7 cellular contexts compared by ENCODE assay signal in genomic region chr1:146411923-146412322, GRCh38.
DNase-seq lines count a peak whose midpoint lies in the region; ATAC-seq and TF ChIP-seq lines count a peak whose summit lies in the region.
"Not testable (repeated sequence)": the region's sequence is repeated elsewhere in the genome, so short reads cannot be mapped to it uniquely, and the experiment has no call there.

No MANE protein-coding gene starts in this region.

- peak overlapping the region; percentile 50 for H3K4me3 Mint-ChIP-seq in activated naive CD4-positive, alpha-beta T cell treated with anti-CD3 and anti-CD28 coated beads for 36 hours

- peak overlapping the region; percentile 85 for H3K27ac Mint-ChIP-seq in activated naive CD4-positive, alpha-beta T cell treated with anti-CD3 and anti-CD28 coated beads for 36 hours

- intact Hi-C loops in activated naive CD4-positive, alpha-beta T cell treated with anti-CD3 and anti-CD28 coated beads for 36 hours (cut with micrococcal nuclease); spleen (cut with DNase I; ENCODE audit: low total_unique reads): not testable (repeated sequence)

- not testable (repeated sequence) for TF ChIP-seq CTCF in spleen (IDR thresholded peaks at IDR 0.05 in 8 of 11, conservative IDR thresholded peaks at IDR 0.05 in 3 of 11)

- WGBS in spleen, 5 donors: 0 to 25% (median 11%) methylated on average over 1 to 2 of the region's 3 CpGs; no CpG with 5 or more reads in 1 of the 5 donors

- ATAC-seq in activated CD4-positive, CD25-positive, alpha-beta regulatory T cell treated with anti-CD3 and anti-CD28 coated beads, Interleukin-2, amount 50 U/mL, for 24 hours: peak; percentile 62 to 69

- not testable (repeated sequence) for H3K36me3 Mint-ChIP-seq in activated naive CD4-positive, alpha-beta T cell treated with anti-CD3 and anti-CD28 coated beads for 36 hours (ENCODE audit: low read depth)

- not testable (repeated sequence) for H3K27me3 ChIP-seq in effector memory CD4-positive, alpha-beta T cell (replicated peaks; ENCODE audit: control insufficient read depth, insufficient read depth, low read length, poor library complexity, severe bottlenecking); spleen (replicated peaks in 1 of 7)

- DNase-seq in SIG-M5 treated with dmso at 0.1 percent for 504 hours (lab: John Stamatoyannopoulos, UW; ENCODE audit: unreplicated experiment): peak; percentile 42
- DNase-seq in activated T-cell treated with anti-CD3 and anti-CD28 coated beads for 4 hours: peak; percentile 19
- peak; percentile 72 for DNase-seq in activated naive CD4-positive, alpha-beta T cell treated with anti-CD3 and anti-CD28 coated beads for 36 hours
- DNase-seq in effector memory CD4-positive, alpha-beta T cell: peak in 2 of 3 donors; percentile 18 to 32
- DNase-seq in spleen: not testable (repeated sequence)

- peak overlapping the region; percentile 18 for H3K27ac ChIP-seq in KOPT-K1 (ENCODE audit: low read depth, low read length, poor library complexity, severe bottlenecking)
- not testable (repeated sequence) for H3K27ac ChIP-seq in effector memory CD4-positive, alpha-beta T cell (ENCODE audit: insufficient read depth, low read length, poor library complexity, severe bottlenecking)
- H3K27ac ChIP-seq in spleen: peak overlapping the region in 6 of 8 donors; percentile 11 to 64 (median 47)

- CTCF ChIA-PET in activated naive CD4-positive, alpha-beta T cell treated with anti-CD3 and anti-CD28 coated beads for 36 hours (lab: Charles Lee): not testable (repeated sequence)

- not testable (repeated sequence) for H3K9me3 ChIP-seq in KOPT-K1 (ENCODE audit: insufficient read depth, low read length, poor library complexity, severe bottlenecking); effector memory CD4-positive, alpha-beta T cell (ENCODE audit: control insufficient read depth, low read length); spleen

- H3K27me3 Mint-ChIP-seq in activated naive CD4-positive, alpha-beta T cell treated with anti-CD3 and anti-CD28 coated beads for 36 hours (ENCODE audit: low read depth): not testable (repeated sequence)

- not testable (repeated sequence) for H3K4me1 ChIP-seq in effector memory CD4-positive, alpha-beta T cell (ENCODE audit: control insufficient read depth, insufficient read depth, low read length, poor library complexity, severe bottlenecking); spleen

- not testable (repeated sequence) for H3K4me3 ChIP-seq in effector memory CD4-positive, alpha-beta T cell (ENCODE audit: insufficient read depth, low read depth, low read length, poor library complexity, severe bottlenecking); spleen

- H3K9me3 Mint-ChIP-seq in activated naive CD4-positive, alpha-beta T cell treated with anti-CD3 and anti-CD28 coated beads for 36 hours: not testable (repeated sequence)

- H3K4me1 Mint-ChIP-seq in activated naive CD4-positive, alpha-beta T cell treated with anti-CD3 and anti-CD28 coated beads for 36 hours (ENCODE audit: low read depth): peaks cover 10% of the 10 kb centered on the region

- not testable (repeated sequence) for TF ChIP-seq POLR2A in spleen (IDR thresholded peaks at IDR 0.05)

- H3K36me3 ChIP-seq in KOPT-K1 (ENCODE audit: insufficient read depth, low read length); effector memory CD4-positive, alpha-beta T cell (ENCODE audit: control insufficient read depth, insufficient read depth, low read length); spleen: not testable (repeated sequence)
